Comparison of ENCODE assay signal across 8 cellular contexts in genomic region chr1:65393345-65393744, GRCh38. TPM values are rescaled to one million over a fixed set of nuclear protein-coding genes. Genes with fewer than 3 reads are reported as not detected.
A peak's percentile ranks its signal among the peaks of the same experiment; 100 is the strongest.
DNase-seq lines count a peak whose midpoint lies in the region; ATAC-seq and TF ChIP-seq lines count a peak whose summit lies in the region.

No MANE protein-coding gene starts in this region.

- no peaks in the 10 kb centered on the region for H3K9me3 ChIP-seq in MG63

- H3K4me3 ChIP-seq in fibroblast of pulmonary artery (replicated peaks; ENCODE audit: low read depth, low read length) (no peak overlapping the region), MG63 (no peak overlapping the region)

- TF ChIP-seq CTCF in fibroblast of pulmonary artery (IDR thresholded peaks at IDR 0.05; ENCODE audit: low read length, missing control alignments): no peak

- peak; percentile 87 for ATAC-seq in GM18498 (IDR thresholded peaks at IDR 0.05; ENCODE audit: unreplicated experiment)
- ATAC-seq in GM21737 (IDR thresholded peaks at IDR 0.05; ENCODE audit: unreplicated experiment): peak; percentile 84

- DNase-seq in MV-4-11 (lab: John Stamatoyannopoulos, UW) (peak; percentile 81), fibroblast of pulmonary artery (ENCODE audit: low read depth) (peak; percentile 41), MG63 (no peak), SK-N-DZ (ENCODE audit: low spot score) (no peak), D341Med (ENCODE audit: low spot score) (no peak), foreskin melanocyte (no peak)

- H3K27me3 ChIP-seq in MG63: no peaks in the 10 kb centered on the region

- H3K36me3 ChIP-seq in MG63: no peaks in the 10 kb centered on the region

RNA-seq across cellular contexts. Expression of gene LEPR, which starts 27.1 kb away (rescaled TPM):
- 1.7 and 4.0 TPM in 2 replicates for total RNA-seq in MG63 (2014; rRNA removed; shearing (Covaris generic); ENCODE audit: low replicate concordance)
- 0.96 and 1.8 TPM in 2 replicates for polyA plus RNA-seq in SK-N-DZ (2014; cell fraction: cytosol; rRNA removed)
- polyA plus RNA-seq in SK-N-DZ (2014; cell fraction: nucleus; rRNA removed): 0.95 and 1.6 TPM in 2 replicates

RNA-seq across cellular contexts. Expression of gene LEPROT, which starts 27.1 kb away (rescaled TPM):
- total RNA-seq in MG63 (2014; rRNA removed; shearing (Covaris generic); ENCODE audit: low replicate concordance): 16.0 and 17.4 TPM in 2 replicates
- polyA plus RNA-seq in SK-N-DZ (2014; cell fraction: cytosol; rRNA removed): 19.8 and 25.6 TPM in 2 replicates
- 20.2 and 30.9 TPM in 2 replicates for polyA plus RNA-seq in SK-N-DZ (2014; cell fraction: nucleus; rRNA removed)

Comparison
In these comparisons a context has a peak if more than half of its experiments do, and no peak if none do; other contexts are left out.
1. DNase-seq: peak in MV-4-11 (single experiment) and fibroblast of pulmonary artery (single experiment); none in MG63 (single experiment), SK-N-DZ (single experiment), D341Med (single experiment) and foreskin melanocyte (single experiment).